8 cellular contexts compared by ENCODE assay signal in the genomic region with DNA sequence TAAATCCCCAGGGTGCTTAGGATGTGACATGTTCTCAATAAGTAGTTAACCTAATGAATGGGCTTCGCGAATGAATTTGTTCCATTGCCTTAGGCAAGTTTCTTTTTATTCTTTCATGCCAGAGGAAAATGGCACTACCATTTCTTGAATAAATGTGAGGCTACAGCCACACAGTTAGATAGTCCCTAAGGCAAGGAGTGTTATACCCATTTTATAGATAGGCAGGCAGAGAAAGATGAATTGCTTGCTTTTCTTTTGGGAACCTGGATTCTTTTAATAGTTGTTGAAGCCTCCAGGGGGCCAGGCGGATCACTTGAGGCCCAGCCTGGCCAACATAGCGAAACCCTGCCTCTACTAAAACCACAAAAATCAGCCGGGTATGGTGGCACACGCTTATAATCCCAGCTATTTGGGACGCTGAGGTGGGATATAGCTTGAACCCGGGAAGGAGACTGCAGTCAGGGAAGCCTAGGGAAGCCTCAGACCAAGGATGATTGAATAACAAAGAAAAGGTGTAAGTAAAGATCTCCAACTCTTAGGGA. TPM values are rescaled to one million over a fixed set of nuclear protein-coding genes. Genes with fewer than 3 reads are reported as not detected.
DNase-seq lines count a peak whose midpoint lies in the region; ATAC-seq and TF ChIP-seq lines count a peak whose summit lies in the region.

No MANE protein-coding gene starts in this region.

- intact Hi-C loops in psoas muscle (cut with DNase I): no loop called here

- 32 to 41% (median 37%) methylated on average over 8 of the region's 8 CpGs for WGBS in psoas muscle, 3 donors

- TF ChIP-seq CTCF in fibroblast of mammary gland (conservative IDR thresholded peaks at IDR 0.05; ENCODE audit: control insufficient read depth, insufficient read depth, low read depth, low read length): no peak
- no peak for TF ChIP-seq CTCF in psoas muscle (IDR thresholded peaks at IDR 0.05)

- no peak for ATAC-seq in psoas muscle
- no peak for ATAC-seq in HG03457 (IDR thresholded peaks at IDR 0.05; ENCODE audit: unreplicated experiment)
- ATAC-seq in HG03460 (IDR thresholded peaks at IDR 0.05; ENCODE audit: unreplicated experiment): no peak
- ATAC-seq in HG03175 (IDR thresholded peaks at IDR 0.05; ENCODE audit: unreplicated experiment): no peak

- H3K27ac ChIP-seq in SJCRH30: peak overlapping the region; percentile 98
- H3K27ac ChIP-seq in psoas muscle: peak overlapping the region; percentile 94

- H3K4me3 ChIP-seq in GM08714 (ENCODE audit: low read length) (peak overlapping the region; percentile 82), SJCRH30 (peak overlapping the region; percentile 80), fibroblast of mammary gland (ENCODE audit: control insufficient read depth, low read depth, low read length) (peak overlapping the region; percentile 98), psoas muscle (peak overlapping the region; percentile 95)

- H3K9me3 ChIP-seq in SJCRH30 (replicated peaks) (no peaks in the 10 kb centered on the region), psoas muscle (no peaks in the 10 kb centered on the region)

- DNase-seq in SJCRH30 (no peak), fibroblast of mammary gland (ENCODE audit: low read depth) (no peak), psoas muscle (peak in 1 of 2 donors; percentile 10), activated gamma-delta T cell (lab: John Stamatoyannopoulos, UW) (no peak)

- H3K27me3 ChIP-seq in SJCRH30 (no peaks in the 10 kb centered on the region), psoas muscle (ENCODE audit: insufficient read depth in 3 of 3, low read length in 2 of 3) (peaks cover 0 to 1% (median 0%) of the 10 kb centered on the region in 3 donors)

- H3K4me1 ChIP-seq in SJCRH30 (0 out of 2 replicates have a peak, but pooled peaks cover 3% of the 10 kb centered on the region), psoas muscle (peaks cover 38% of the 10 kb centered on the region)

- peaks cover 49% of the 10 kb centered on the region for H3K36me3 ChIP-seq in SJCRH30
- peaks cover 7 to 69% of the 10 kb centered on the region in 2 donors for H3K36me3 ChIP-seq in psoas muscle (ENCODE audit: insufficient read depth in 1 of 2, low read depth in 1 of 2)

RNA-seq across cellular contexts. Expression of gene NOP16, which starts 0.9 kb away (rescaled TPM):
- 47.8 and 52.9 TPM in 2 replicates for total RNA-seq in SJCRH30 (2014; rRNA removed; shearing (Covaris generic))
- total RNA-seq in psoas muscle: 10 to 100 TPM; 35.6 to 76.2 (median 59.9) TPM
- polyA plus RNA-seq in psoas muscle: 100 to 1,000 TPM in 1 of 3 donors, 10 to 100 TPM in 2; 87.5 to 206 (median 90.4) TPM

RNA-seq across cellular contexts. Expression of gene HIGD2A, which starts 1.1 kb away (rescaled TPM):
- total RNA-seq in SJCRH30 (2014; rRNA removed; shearing (Covaris generic)): 170 and 175 TPM in 2 replicates
- total RNA-seq in psoas muscle: 100 to 1,000 TPM; 181 to 215 (median 212) TPM
- 100 to 1,000 TPM; 223 to 429 (median 332) TPM for polyA plus RNA-seq in psoas muscle

RNA-seq across cellular contexts. Expression of gene ARL10, which starts 22.2 kb away (rescaled TPM):
- total RNA-seq in SJCRH30 (2014; rRNA removed; shearing (Covaris generic)): 5.7 and 6.5 TPM in 2 replicates
- 1 to 10 TPM; 3.1 to 6.6 (median 5.0) TPM for total RNA-seq in psoas muscle
- 1 to 10 TPM; 1.6 to 5.3 (median 3.9) TPM for polyA plus RNA-seq in psoas muscle

RNA-seq across cellular contexts. Expression of gene KIAA1191, which starts 25.9 kb away (rescaled TPM):
- total RNA-seq in SJCRH30 (2014; rRNA removed; shearing (Covaris generic)): 119 TPM in 2 replicates
- 100 to 1,000 TPM in 1 of 4 donors, 10 to 100 TPM in 3; 46.9 to 201 (median 74.3) TPM for total RNA-seq in psoas muscle
- polyA plus RNA-seq in psoas muscle: 10 to 100 TPM; 27.0 to 70.4 (median 42.5) TPM

RNA-seq across cellular contexts. Expression of gene CLTB, which starts 28.9 kb away (rescaled TPM):
- total RNA-seq in SJCRH30 (2014; rRNA removed; shearing (Covaris generic)): 28.3 and 29.6 TPM in 2 replicates
- total RNA-seq in psoas muscle: 100 to 1,000 TPM; 162 to 223 (median 217) TPM
- polyA plus RNA-seq in psoas muscle: 100 to 1,000 TPM; 246 to 413 (median 340) TPM
